In genomic region chr3:102906837-102907236, GRCh38 we compare ENCODE assay signal across 40 cellular contexts.
"Had no signal": no experiment of that assay in that cellular context is flagged by ENCODE, and none has a peak within 500 bp of the region (broad histone marks: within the 10 kb centered on the region; RNA-seq: fewer than 3 reads in every experiment).

No MANE protein-coding gene starts in this region.

- H3K36me3 Mint-ChIP-seq: activated naive CD4-positive, alpha-beta T cell treated with anti-CD3 and anti-CD28 coated beads, Interleukin-2, amount 10 ng/mL, durations not matched to agents 7 days and 5 days; activated naive CD4-positive, alpha-beta T cell treated with anti-CD3 and anti-CD28 coated beads, Interleukin-2, amount 50 U/mL, for 24 hours; activated naive CD4-positive, alpha-beta T cell treated with anti-CD3 and anti-CD28 coated beads, Interleukin-2, amount 50 U/mL, for 72 hours; activated naive CD8-positive, alpha-beta T cell; activated naive CD8-positive, alpha-beta T cell treated with anti-CD3 and anti-CD28 coated beads for 36 hours; activated naive CD8-positive, alpha-beta T cell treated with anti-CD3 and anti-CD28 coated beads, Interleukin-2, amount 10 ng/mL, durations not matched to agents 7 days and 5 days; brain had no signal

- H3K27me3 ChIP-seq: adrenal gland, ascending aorta, body of pancreas, brain microvascular endothelial cell, breast epithelium, cardiac muscle cell had no signal

- H3K27ac Mint-ChIP-seq: activated naive CD4-positive, alpha-beta T cell treated with anti-CD3 and anti-CD28 coated beads for 36 hours; activated naive CD4-positive, alpha-beta T cell treated with anti-CD3 and anti-CD28 coated beads, Interleukin-2, amount 10 ng/mL, durations not matched to agents 7 days and 5 days; activated naive CD4-positive, alpha-beta T cell treated with anti-CD3 and anti-CD28 coated beads, Interleukin-2, amount 50 U/mL, for 24 hours; activated naive CD4-positive, alpha-beta T cell treated with anti-CD3 and anti-CD28 coated beads, Interleukin-2, amount 50 U/mL, for 72 hours; activated naive CD8-positive, alpha-beta T cell; activated naive CD8-positive, alpha-beta T cell treated with anti-CD3 and anti-CD28 coated beads for 36 hours; activated naive CD8-positive, alpha-beta T cell treated with anti-CD3 and anti-CD28 coated beads, Interleukin-2, amount 10 ng/mL, durations not matched to agents 7 days and 5 days; activated naive CD8-positive, alpha-beta T cell treated with anti-CD3 and anti-CD28 coated beads, Interleukin-2, amount 50 U/mL, for 24 hours; activated T-cell treated with anti-CD3 and anti-CD28 coated beads, Interleukin-2, amount 50 U/mL, for 24 hours; activated T-cell treated with anti-CD3 and anti-CD28 coated beads, Interleukin-2, amount 50 U/mL, for 72 hours; activated T-helper 1 cell treated with anti-CD3 and anti-CD28 coated beads, Interleukin-12 subunit alpha, Interleukin-12 subunit beta, Interleukin-2, Interleukin-4 antibody, amounts not matched to agents 30 ng/mL and 10 ng/mL and 1 ng/mL, durations not matched to agents 14 hours and 24 hours and 36 hours; activated T-helper 17 cell treated with anti-CD3 and anti-CD28 coated beads, Interleukin-2, amount 50 U/mL, for 72 hours; activated T-helper 2 cell treated with anti-CD3 and anti-CD28 coated beads, Interferon-gamma antibody, Interleukin-2, Interleukin-4, amounts not matched to agents 10 μg/mL and 5 μg/mL and 100 μg/mL, durations not matched to agents 14 hours and 24 hours and 36 hours; brain had no signal

- FAIRE-seq: bronchial epithelial cell, colon had no signal

- DNase-seq: activated effector memory CD4-positive, alpha-beta T cell treated with anti-CD3 and anti-CD28 coated beads, Interleukin-2, amount 50 U/mL, for 16 hours; activated effector memory CD4-positive, alpha-beta T cell treated with Interleukin-2 at 50 U/mL for 16 hours; activated gamma-delta T cell; activated gamma-delta T cell treated with Interleukin-2 at 50 U/mL for 16 hours; activated naive CD4-positive, alpha-beta T cell; activated naive CD4-positive, alpha-beta T cell treated with anti-CD3 and anti-CD28 coated beads for 36 hours; activated naive CD4-positive, alpha-beta T cell treated with anti-CD3 and anti-CD28 coated beads, Interleukin-2, amount 10 ng/mL, durations not matched to agents 7 days and 5 days; activated naive CD4-positive, alpha-beta T cell treated with anti-CD3 and anti-CD28 coated beads, Interleukin-2, amount 50 U/mL, for 16 hours; activated naive CD4-positive, alpha-beta T cell treated with Interleukin-2 at 50 U/mL for 16 hours; activated naive CD8-positive, alpha-beta T cell treated with anti-CD3 and anti-CD28 coated beads for 36 hours; activated naive CD8-positive, alpha-beta T cell treated with anti-CD3 and anti-CD28 coated beads, Interleukin-2, amount 10 ng/mL, durations not matched to agents 7 days and 5 days; activated naive CD8-positive, alpha-beta T cell treated with anti-CD3 and anti-CD28 coated beads, Interleukin-2, amount 50 U/mL, for 24 hours; activated T-cell treated with anti-CD3 and anti-CD28 coated beads, Interleukin-2, amount 50 U/mL, for 1 hour; activated T-cell treated with anti-CD3 and anti-CD28 coated beads, Interleukin-2, amount 50 U/mL, for 24 hours; activated T-cell treated with anti-CD3 and anti-CD28 coated beads, Interleukin-2, amount 50 U/mL, for 4 hours; activated T-cell treated with anti-CD3 and anti-CD28 coated beads, Interleukin-2, amount 50 U/mL, for 48 hours; activated T-cell treated with anti-CD3 and anti-CD28 coated beads, Interleukin-2, amount 50 U/mL, for 72 hours; adrenal gland; amniotic stem cell; amygdala; anterior cingulate cortex; aorta; body of pancreas; brain microvascular endothelial cell; caudate nucleus; central memory CD4-positive, alpha-beta T cell; cerebellar nuclear complex had no signal

- H3K27ac ChIP-seq: adrenal gland, ascending aorta, body of pancreas, brain microvascular endothelial cell, breast epithelium, cardiac muscle cell had no signal

- H3K4me1 ChIP-seq: adrenal gland, ascending aorta, body of pancreas, breast epithelium had no signal

- H3K36me3 ChIP-seq: adrenal gland, ascending aorta, brain microvascular endothelial cell, breast epithelium, cardiac muscle cell had no signal

- H3K9me3 ChIP-seq: adrenal gland, ascending aorta, body of pancreas, breast epithelium had no signal

- ATAC-seq: activated naive CD4-positive, alpha-beta T cell treated with anti-CD3 and anti-CD28 coated beads, Interleukin-2, amount 50 U/mL, for 72 hours; activated naive CD8-positive, alpha-beta T cell treated with anti-CD3 and anti-CD28 coated beads, Interleukin-2, amount 50 U/mL, for 24 hours; activated T-cell treated with anti-CD3 and anti-CD28 coated beads, Interleukin-2, amount 50 U/mL, for 4 hours; activated T-cell treated with anti-CD3 and anti-CD28 coated beads, Interleukin-2, amount 50 U/mL, for 72 hours; activated T-helper 17 cell treated with anti-CD3 and anti-CD28 coated beads, Interleukin-2, amount 50 U/mL, for 72 hours; body of pancreas had no signal

- H3K4me3 Mint-ChIP-seq: activated naive CD4-positive, alpha-beta T cell treated with anti-CD3 and anti-CD28 coated beads for 36 hours; activated naive CD4-positive, alpha-beta T cell treated with anti-CD3 and anti-CD28 coated beads, Interleukin-2, amount 10 ng/mL, durations not matched to agents 7 days and 5 days; activated naive CD4-positive, alpha-beta T cell treated with anti-CD3 and anti-CD28 coated beads, Interleukin-2, amount 50 U/mL, for 24 hours; activated naive CD8-positive, alpha-beta T cell; activated naive CD8-positive, alpha-beta T cell treated with anti-CD3 and anti-CD28 coated beads for 36 hours; activated naive CD8-positive, alpha-beta T cell treated with anti-CD3 and anti-CD28 coated beads, Interleukin-2, amount 10 ng/mL, durations not matched to agents 7 days and 5 days; activated naive CD8-positive, alpha-beta T cell treated with anti-CD3 and anti-CD28 coated beads, Interleukin-2, amount 50 U/mL, for 24 hours; activated T-cell treated with anti-CD3 and anti-CD28 coated beads, Interleukin-2, amount 50 U/mL, for 24 hours; activated T-cell treated with anti-CD3 and anti-CD28 coated beads, Interleukin-2, amount 50 U/mL, for 4 hours; activated T-cell treated with anti-CD3 and anti-CD28 coated beads, Interleukin-2, amount 50 U/mL, for 72 hours; activated T-helper 1 cell treated with anti-CD3 and anti-CD28 coated beads, Interleukin-12 subunit alpha, Interleukin-12 subunit beta, Interleukin-2, Interleukin-4 antibody, amounts not matched to agents 30 ng/mL and 10 ng/mL and 1 ng/mL, durations not matched to agents 14 hours and 24 hours and 36 hours; activated T-helper 17 cell treated with anti-CD3 and anti-CD28 coated beads, Interleukin-2, amount 50 U/mL, for 72 hours; brain; central memory CD8-positive, alpha-beta T cell had no signal

- H3K4me1 Mint-ChIP-seq: activated naive CD4-positive, alpha-beta T cell treated with anti-CD3 and anti-CD28 coated beads, Interleukin-2, amount 10 ng/mL, durations not matched to agents 7 days and 5 days; activated naive CD4-positive, alpha-beta T cell treated with anti-CD3 and anti-CD28 coated beads, Interleukin-2, amount 50 U/mL, for 24 hours; activated naive CD8-positive, alpha-beta T cell treated with anti-CD3 and anti-CD28 coated beads for 36 hours; activated naive CD8-positive, alpha-beta T cell treated with anti-CD3 and anti-CD28 coated beads, Interleukin-2, amount 10 ng/mL, durations not matched to agents 7 days and 5 days; activated naive CD8-positive, alpha-beta T cell treated with anti-CD3 and anti-CD28 coated beads, Interleukin-2, amount 50 U/mL, for 24 hours; activated T-helper 17 cell treated with anti-CD3 and anti-CD28 coated beads, Interleukin-2, amount 50 U/mL, for 72 hours; central memory CD8-positive, alpha-beta T cell had no signal

- H3K27me3 Mint-ChIP-seq: activated naive CD4-positive, alpha-beta T cell treated with anti-CD3 and anti-CD28 coated beads, Interleukin-2, amount 10 ng/mL, durations not matched to agents 7 days and 5 days; activated naive CD4-positive, alpha-beta T cell treated with anti-CD3 and anti-CD28 coated beads, Interleukin-2, amount 50 U/mL, for 24 hours; activated naive CD8-positive, alpha-beta T cell; activated naive CD8-positive, alpha-beta T cell treated with anti-CD3 and anti-CD28 coated beads for 36 hours; activated naive CD8-positive, alpha-beta T cell treated with anti-CD3 and anti-CD28 coated beads, Interleukin-2, amount 10 ng/mL, durations not matched to agents 7 days and 5 days; activated naive CD8-positive, alpha-beta T cell treated with anti-CD3 and anti-CD28 coated beads, Interleukin-2, amount 50 U/mL, for 24 hours; activated T-cell treated with anti-CD3 and anti-CD28 coated beads, Interleukin-2, amount 50 U/mL, for 24 hours; activated T-helper 17 cell treated with anti-CD3 and anti-CD28 coated beads, Interleukin-2, amount 50 U/mL, for 72 hours; brain; central memory CD8-positive, alpha-beta T cell had no signal

- H3K9me3 Mint-ChIP-seq: activated naive CD4-positive, alpha-beta T cell treated with anti-CD3 and anti-CD28 coated beads for 36 hours; activated naive CD4-positive, alpha-beta T cell treated with anti-CD3 and anti-CD28 coated beads, Interleukin-2, amount 10 ng/mL, durations not matched to agents 7 days and 5 days; activated naive CD8-positive, alpha-beta T cell treated with anti-CD3 and anti-CD28 coated beads for 36 hours; activated naive CD8-positive, alpha-beta T cell treated with anti-CD3 and anti-CD28 coated beads, Interleukin-2, amount 10 ng/mL, durations not matched to agents 7 days and 5 days; activated naive CD8-positive, alpha-beta T cell treated with anti-CD3 and anti-CD28 coated beads, Interleukin-2, amount 50 U/mL, for 24 hours; activated T-cell treated with anti-CD3 and anti-CD28 coated beads, Interleukin-2, amount 50 U/mL, for 24 hours; activated T-helper 1 cell treated with anti-CD3 and anti-CD28 coated beads, Interleukin-12 subunit alpha, Interleukin-12 subunit beta, Interleukin-2, Interleukin-4 antibody, amounts not matched to agents 30 ng/mL and 10 ng/mL and 1 ng/mL, durations not matched to agents 14 hours and 24 hours and 36 hours; activated T-helper 2 cell treated with anti-CD3 and anti-CD28 coated beads, Interferon-gamma antibody, Interleukin-2, Interleukin-4, amounts not matched to agents 10 μg/mL and 5 μg/mL and 100 μg/mL, durations not matched to agents 14 hours and 24 hours and 36 hours; brain had no signal

- H3K4me3 ChIP-seq: adrenal gland, ascending aorta, body of pancreas, breast epithelium, cardiac muscle cell had no signal
